In genomic region chr10:62093863-62094291, GRCh38 we compare ENCODE assay signal across 1 cellular context.
TF ChIP-seq lines count a peak whose summit lies in the region.

No MANE protein-coding gene starts in this region.

TF ChIP-seq in HepG2, 621 proteins besides CTCF, POLR2A, EP300 and RAD21 (continued from another document and continues in another):
- no peak for TF ChIP-seq USF2 (IDR thresholded peaks at IDR 0.05; ENCODE audit: low read depth, low read length)
- TF ChIP-seq USF2 (CRISPR knock-in tag; IDR thresholded peaks at IDR 0.05; ENCODE audit: borderline replicate concordance): no peak
- peak; percentile 48; the same call in 1 of the 2 replicates for TF ChIP-seq NFKBIZ (CRISPR knock-in tag; IDR thresholded peaks at IDR 0.05)
- peak; percentile 18; the same call in 1 of the 2 replicates for TF ChIP-seq ZNF24 (IDR thresholded peaks at IDR 0.05)
- no peak for TF ChIP-seq ZBTB3 (CRISPR knock-in tag; IDR thresholded peaks at IDR 0.05; ENCODE audit: borderline replicate concordance, low read depth)
- 0 out of 2 replicates have a peak, but pooled peaks have one; percentile 23 for TF ChIP-seq SP5 (CRISPR knock-in tag; IDR thresholded peaks at IDR 0.05; ENCODE audit: borderline replicate concordance, low read depth)
- TF ChIP-seq IRF9 (CRISPR knock-in tag; IDR thresholded peaks at IDR 0.05; ENCODE audit: borderline replicate concordance): no peak
- TF ChIP-seq, protein P1, sequence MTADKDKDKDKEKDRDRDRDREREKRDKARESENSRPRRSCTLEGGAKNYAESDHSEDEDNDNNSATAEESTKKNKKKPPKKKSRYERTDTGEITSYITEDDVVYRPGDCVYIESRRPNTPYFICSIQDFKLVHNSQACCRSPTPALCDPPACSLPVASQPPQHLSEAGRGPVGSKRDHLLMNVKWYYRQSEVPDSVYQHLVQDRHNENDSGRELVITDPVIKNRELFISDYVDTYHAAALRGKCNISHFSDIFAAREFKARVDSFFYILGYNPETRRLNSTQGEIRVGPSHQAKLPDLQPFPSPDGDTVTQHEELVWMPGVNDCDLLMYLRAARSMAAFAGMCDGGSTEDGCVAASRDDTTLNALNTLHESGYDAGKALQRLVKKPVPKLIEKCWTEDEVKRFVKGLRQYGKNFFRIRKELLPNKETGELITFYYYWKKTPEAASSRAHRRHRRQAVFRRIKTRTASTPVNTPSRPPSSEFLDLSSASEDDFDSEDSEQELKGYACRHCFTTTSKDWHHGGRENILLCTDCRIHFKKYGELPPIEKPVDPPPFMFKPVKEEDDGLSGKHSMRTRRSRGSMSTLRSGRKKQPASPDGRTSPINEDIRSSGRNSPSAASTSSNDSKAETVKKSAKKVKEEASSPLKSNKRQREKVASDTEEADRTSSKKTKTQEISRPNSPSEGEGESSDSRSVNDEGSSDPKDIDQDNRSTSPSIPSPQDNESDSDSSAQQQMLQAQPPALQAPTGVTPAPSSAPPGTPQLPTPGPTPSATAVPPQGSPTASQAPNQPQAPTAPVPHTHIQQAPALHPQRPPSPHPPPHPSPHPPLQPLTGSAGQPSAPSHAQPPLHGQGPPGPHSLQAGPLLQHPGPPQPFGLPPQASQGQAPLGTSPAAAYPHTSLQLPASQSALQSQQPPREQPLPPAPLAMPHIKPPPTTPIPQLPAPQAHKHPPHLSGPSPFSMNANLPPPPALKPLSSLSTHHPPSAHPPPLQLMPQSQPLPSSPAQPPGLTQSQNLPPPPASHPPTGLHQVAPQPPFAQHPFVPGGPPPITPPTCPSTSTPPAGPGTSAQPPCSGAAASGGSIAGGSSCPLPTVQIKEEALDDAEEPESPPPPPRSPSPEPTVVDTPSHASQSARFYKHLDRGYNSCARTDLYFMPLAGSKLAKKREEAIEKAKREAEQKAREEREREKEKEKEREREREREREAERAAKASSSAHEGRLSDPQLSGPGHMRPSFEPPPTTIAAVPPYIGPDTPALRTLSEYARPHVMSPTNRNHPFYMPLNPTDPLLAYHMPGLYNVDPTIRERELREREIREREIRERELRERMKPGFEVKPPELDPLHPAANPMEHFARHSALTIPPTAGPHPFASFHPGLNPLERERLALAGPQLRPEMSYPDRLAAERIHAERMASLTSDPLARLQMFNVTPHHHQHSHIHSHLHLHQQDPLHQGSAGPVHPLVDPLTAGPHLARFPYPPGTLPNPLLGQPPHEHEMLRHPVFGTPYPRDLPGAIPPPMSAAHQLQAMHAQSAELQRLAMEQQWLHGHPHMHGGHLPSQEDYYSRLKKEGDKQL (CRISPR knock-in tag; IDR thresholded peaks at IDR 0.05; ENCODE audit: low read depth): peak; percentile 80
- TF ChIP-seq RBAK (CRISPR knock-in tag; IDR thresholded peaks at IDR 0.05): no peak
- peak; percentile 34; the same call in 1 of the 2 replicates for TF ChIP-seq PATZ1 (CRISPR knock-in tag; IDR thresholded peaks at IDR 0.05)
- TF ChIP-seq, protein P2, sequence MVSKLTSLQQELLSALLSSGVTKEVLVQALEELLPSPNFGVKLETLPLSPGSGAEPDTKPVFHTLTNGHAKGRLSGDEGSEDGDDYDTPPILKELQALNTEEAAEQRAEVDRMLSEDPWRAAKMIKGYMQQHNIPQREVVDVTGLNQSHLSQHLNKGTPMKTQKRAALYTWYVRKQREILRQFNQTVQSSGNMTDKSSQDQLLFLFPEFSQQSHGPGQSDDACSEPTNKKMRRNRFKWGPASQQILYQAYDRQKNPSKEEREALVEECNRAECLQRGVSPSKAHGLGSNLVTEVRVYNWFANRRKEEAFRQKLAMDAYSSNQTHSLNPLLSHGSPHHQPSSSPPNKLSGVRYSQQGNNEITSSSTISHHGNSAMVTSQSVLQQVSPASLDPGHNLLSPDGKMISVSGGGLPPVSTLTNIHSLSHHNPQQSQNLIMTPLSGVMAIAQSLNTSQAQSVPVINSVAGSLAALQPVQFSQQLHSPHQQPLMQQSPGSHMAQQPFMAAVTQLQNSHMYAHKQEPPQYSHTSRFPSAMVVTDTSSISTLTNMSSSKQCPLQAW (CRISPR knock-in tag; IDR thresholded peaks at IDR 0.05): no peak
- TF ChIP-seq MATR3 (CRISPR knock-in tag; IDR thresholded peaks at IDR 0.05): no peak
- TF ChIP-seq, protein P3, sequence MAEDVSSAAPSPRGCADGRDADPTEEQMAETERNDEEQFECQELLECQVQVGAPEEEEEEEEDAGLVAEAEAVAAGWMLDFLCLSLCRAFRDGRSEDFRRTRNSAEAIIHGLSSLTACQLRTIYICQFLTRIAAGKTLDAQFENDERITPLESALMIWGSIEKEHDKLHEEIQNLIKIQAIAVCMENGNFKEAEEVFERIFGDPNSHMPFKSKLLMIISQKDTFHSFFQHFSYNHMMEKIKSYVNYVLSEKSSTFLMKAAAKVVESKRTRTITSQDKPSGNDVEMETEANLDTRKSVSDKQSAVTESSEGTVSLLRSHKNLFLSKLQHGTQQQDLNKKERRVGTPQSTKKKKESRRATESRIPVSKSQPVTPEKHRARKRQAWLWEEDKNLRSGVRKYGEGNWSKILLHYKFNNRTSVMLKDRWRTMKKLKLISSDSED (CRISPR knock-in tag; IDR thresholded peaks at IDR 0.05): no peak
- TF ChIP-seq ZMAT3 (CRISPR knock-in tag; conservative IDR thresholded peaks at IDR 0.05): no peak
- TF ChIP-seq ZNF207 (IDR thresholded peaks at IDR 0.05; ENCODE audit: borderline replicate concordance): no peak
- TF ChIP-seq ZNF224 (CRISPR knock-in tag; IDR thresholded peaks at IDR 0.05): no peak
- TF ChIP-seq TCF7L2 (IDR thresholded peaks at IDR 0.05; ENCODE audit: low read depth, low read length): peak; percentile 76
- TF ChIP-seq PLRG1 (conservative IDR thresholded peaks at IDR 0.05): no peak
- no peak for TF ChIP-seq MTF1 (CRISPR knock-in tag; IDR thresholded peaks at IDR 0.05)
- no peak for TF ChIP-seq ARNTL (CRISPR knock-in tag; IDR thresholded peaks at IDR 0.05)
- TF ChIP-seq CBX5 (CRISPR knock-in tag; IDR thresholded peaks at IDR 0.05; ENCODE audit: borderline replicate concordance): no peak
- no peak for TF ChIP-seq YY1 (IDR thresholded peaks at IDR 0.05; ENCODE audit: insufficient read depth, insufficient replicate concordance, low read depth, low read length)
- TF ChIP-seq, protein P4, sequence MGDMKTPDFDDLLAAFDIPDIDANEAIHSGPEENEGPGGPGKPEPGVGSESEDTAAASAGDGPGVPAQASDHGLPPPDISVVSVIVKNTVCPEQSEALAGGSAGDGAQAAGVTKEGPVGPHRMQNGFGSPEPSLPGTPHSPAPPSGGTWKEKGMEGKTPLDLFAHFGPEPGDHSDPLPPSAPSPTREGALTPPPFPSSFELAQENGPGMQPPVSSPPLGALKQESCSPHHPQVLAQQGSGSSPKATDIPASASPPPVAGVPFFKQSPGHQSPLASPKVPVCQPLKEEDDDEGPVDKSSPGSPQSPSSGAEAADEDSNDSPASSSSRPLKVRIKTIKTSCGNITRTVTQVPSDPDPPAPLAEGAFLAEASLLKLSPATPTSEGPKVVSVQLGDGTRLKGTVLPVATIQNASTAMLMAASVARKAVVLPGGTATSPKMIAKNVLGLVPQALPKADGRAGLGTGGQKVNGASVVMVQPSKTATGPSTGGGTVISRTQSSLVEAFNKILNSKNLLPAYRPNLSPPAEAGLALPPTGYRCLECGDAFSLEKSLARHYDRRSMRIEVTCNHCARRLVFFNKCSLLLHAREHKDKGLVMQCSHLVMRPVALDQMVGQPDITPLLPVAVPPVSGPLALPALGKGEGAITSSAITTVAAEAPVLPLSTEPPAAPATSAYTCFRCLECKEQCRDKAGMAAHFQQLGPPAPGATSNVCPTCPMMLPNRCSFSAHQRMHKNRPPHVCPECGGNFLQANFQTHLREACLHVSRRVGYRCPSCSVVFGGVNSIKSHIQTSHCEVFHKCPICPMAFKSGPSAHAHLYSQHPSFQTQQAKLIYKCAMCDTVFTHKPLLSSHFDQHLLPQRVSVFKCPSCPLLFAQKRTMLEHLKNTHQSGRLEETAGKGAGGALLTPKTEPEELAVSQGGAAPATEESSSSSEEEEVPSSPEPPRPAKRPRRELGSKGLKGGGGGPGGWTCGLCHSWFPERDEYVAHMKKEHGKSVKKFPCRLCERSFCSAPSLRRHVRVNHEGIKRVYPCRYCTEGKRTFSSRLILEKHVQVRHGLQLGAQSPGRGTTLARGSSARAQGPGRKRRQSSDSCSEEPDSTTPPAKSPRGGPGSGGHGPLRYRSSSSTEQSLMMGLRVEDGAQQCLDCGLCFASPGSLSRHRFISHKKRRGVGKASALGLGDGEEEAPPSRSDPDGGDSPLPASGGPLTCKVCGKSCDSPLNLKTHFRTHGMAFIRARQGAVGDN (CRISPR knock-in tag; IDR thresholded peaks at IDR 0.05): no peak
- TF ChIP-seq, protein P5, sequence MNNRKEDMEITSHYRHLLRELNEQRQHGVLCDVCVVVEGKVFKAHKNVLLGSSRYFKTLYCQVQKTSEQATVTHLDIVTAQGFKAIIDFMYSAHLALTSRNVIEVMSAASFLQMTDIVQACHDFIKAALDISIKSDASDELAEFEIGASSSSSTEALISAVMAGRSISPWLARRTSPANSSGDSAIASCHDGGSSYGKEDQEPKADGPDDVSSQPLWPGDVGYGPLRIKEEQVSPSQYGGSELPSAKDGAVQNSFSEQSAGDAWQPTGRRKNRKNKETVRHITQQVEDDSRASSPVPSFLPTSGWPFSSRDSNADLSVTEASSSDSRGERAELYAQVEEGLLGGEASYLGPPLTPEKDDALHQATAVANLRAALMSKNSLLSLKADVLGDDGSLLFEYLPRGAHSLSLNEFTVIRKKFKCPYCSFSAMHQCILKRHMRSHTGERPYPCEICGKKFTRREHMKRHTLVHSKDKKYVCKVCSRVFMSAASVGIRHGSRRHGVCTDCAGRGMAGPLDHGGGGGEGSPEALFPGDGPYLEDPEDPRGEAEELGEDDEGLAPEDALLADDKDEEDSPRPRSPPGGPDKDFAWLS (CRISPR knock-in tag; IDR thresholded peaks at IDR 0.05; ENCODE audit: borderline replicate concordance): no peak
- TF ChIP-seq NR2C2 (CRISPR knock-in tag; IDR thresholded peaks at IDR 0.05; ENCODE audit: borderline replicate concordance): 0 out of 2 replicates have a peak, but pooled peaks have one; percentile 20
- TF ChIP-seq ZFP41 (CRISPR knock-in tag; IDR thresholded peaks at IDR 0.05; ENCODE audit: borderline replicate concordance): no peak
- peak; percentile 89 for TF ChIP-seq FOXA3 (CRISPR knock-in tag; IDR thresholded peaks at IDR 0.05)
- no peak for TF ChIP-seq RFXAP (CRISPR knock-in tag; IDR thresholded peaks at IDR 0.05; ENCODE audit: borderline replicate concordance)
- TF ChIP-seq ZNF10 (CRISPR knock-in tag; IDR thresholded peaks at IDR 0.05; ENCODE audit: borderline replicate concordance, low read depth): no peak
- TF ChIP-seq TRIM22 (IDR thresholded peaks at IDR 0.05): no peak
- TF ChIP-seq, protein P6, sequence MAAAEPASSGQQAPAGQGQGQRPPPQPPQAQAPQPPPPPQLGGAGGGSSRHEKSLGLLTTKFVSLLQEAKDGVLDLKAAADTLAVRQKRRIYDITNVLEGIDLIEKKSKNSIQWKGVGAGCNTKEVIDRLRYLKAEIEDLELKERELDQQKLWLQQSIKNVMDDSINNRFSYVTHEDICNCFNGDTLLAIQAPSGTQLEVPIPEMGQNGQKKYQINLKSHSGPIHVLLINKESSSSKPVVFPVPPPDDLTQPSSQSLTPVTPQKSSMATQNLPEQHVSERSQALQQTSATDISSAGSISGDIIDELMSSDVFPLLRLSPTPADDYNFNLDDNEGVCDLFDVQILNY (CRISPR knock-in tag; conservative IDR thresholded peaks at IDR 0.05): no peak
